In genomic region chr10:97858001-97858439, GRCh38 we compare ENCODE assay signal across 1 cellular context.
TF ChIP-seq lines count a peak whose summit lies in the region.

No MANE protein-coding gene starts in this region.

TF ChIP-seq in HepG2, 621 proteins besides CTCF, POLR2A, EP300 and RAD21 (continued from another document):
- TF ChIP-seq SUZ12 (IDR thresholded peaks at IDR 0.05; ENCODE audit: low read depth, low read length) = no peak
- no peak for TF ChIP-seq NR2C2 (CRISPR knock-in tag; IDR thresholded peaks at IDR 0.05; ENCODE audit: borderline replicate concordance)
- no peak for TF ChIP-seq ZNF740 (CRISPR knock-in tag; IDR thresholded peaks at IDR 0.05)
- TF ChIP-seq RORA (CRISPR knock-in tag; IDR thresholded peaks at IDR 0.05) = no peak
- TF ChIP-seq STAG1 (CRISPR knock-in tag; IDR thresholded peaks at IDR 0.05) = no peak
- no peak for TF ChIP-seq ZSCAN29 (CRISPR knock-in tag; conservative IDR thresholded peaks at IDR 0.05)
- no peak for TF ChIP-seq SRSF1 (optimal IDR thresholded peaks at IDR 0.05; ENCODE audit: low read depth, low read length)
- TF ChIP-seq, protein P1, sequence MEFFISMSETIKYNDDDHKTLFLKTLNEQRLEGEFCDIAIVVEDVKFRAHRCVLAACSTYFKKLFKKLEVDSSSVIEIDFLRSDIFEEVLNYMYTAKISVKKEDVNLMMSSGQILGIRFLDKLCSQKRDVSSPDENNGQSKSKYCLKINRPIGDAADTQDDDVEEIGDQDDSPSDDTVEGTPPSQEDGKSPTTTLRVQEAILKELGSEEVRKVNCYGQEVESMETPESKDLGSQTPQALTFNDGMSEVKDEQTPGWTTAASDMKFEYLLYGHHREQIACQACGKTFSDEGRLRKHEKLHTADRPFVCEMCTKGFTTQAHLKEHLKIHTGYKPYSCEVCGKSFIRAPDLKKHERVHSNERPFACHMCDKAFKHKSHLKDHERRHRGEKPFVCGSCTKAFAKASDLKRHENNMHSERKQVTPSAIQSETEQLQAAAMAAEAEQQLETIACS (CRISPR knock-in tag; IDR thresholded peaks at IDR 0.05) = no peak
- no peak for TF ChIP-seq IRX3 (CRISPR knock-in tag; IDR thresholded peaks at IDR 0.05; ENCODE audit: borderline replicate concordance, low read depth)
TF ChIP-seq in HepG2: peak in this region for 0.
